In the genomic region with DNA sequence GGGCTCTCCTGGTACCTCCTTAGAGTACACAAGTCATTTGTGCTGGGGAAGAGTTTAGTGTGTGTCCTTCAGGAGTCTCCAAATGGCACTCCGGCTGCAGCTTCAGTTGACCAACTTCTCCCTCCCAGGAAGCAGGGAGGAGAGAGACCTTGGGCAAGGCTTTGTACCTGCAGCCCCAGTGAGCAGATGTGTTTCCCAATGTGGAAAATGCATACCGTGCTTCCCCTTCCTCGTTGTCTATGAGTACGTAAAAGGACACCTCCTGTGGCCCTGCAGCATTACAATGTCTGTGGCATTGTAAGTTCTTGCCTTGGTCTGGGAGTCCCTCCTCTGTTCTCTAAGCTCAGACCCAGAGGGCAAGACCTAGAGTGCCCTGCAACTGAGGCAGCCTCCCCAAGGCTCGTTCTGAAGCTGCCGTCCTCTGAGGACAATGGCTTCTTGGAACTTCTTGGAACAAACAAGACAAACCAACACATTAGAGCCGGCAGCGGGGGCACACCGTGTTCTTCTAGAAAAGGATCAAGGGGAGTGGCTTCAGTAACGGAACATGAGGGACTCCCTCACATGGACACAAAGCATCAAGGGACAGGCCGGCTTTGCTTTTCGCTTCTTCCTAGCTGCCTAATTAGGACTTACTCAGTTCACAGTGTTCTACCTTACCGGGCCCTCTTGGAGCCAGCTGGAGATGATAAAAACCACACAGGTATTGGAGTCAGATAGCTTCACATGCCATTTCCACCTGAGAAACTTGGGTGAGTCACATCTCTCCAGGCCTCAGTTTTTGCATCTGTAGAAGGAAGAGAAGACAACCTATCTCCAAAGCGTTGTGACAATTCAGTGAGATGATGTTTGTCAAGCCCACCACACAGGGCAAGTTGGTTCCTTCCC, we compare ENCODE assay signal across 12 cellular contexts. TPM values are rescaled to one million over a fixed set of nuclear protein-coding genes. Genes with fewer than 3 reads are reported as not detected.
"Had no signal": no experiment of that assay in that cellular context is flagged by ENCODE, and none has a peak within 500 bp of the region (broad histone marks: within the 10 kb centered on the region; RNA-seq: fewer than 3 reads in every experiment).

No MANE protein-coding gene starts in this region.

- H3K36me3 Mint-ChIP-seq: naive thymus-derived CD4-positive, alpha-beta T cell had no signal

- H3K4me3 Mint-ChIP-seq: activated CD8-positive, alpha-beta memory T cell treated with anti-CD3 and anti-CD28 coated beads, Interleukin-2, amount 10 ng/mL, durations not matched to agents 7 days and 5 days; activated naive CD8-positive, alpha-beta T cell treated with anti-CD3 and anti-CD28 coated beads, Interleukin-2, amount 50 U/mL, for 24 hours; endodermal cell had no signal

- DNase-seq: activated CD4-positive, alpha-beta T cell treated with anti-CD3 and anti-CD28 coated beads, Interleukin-2, amount 50 U/mL, for 4 hours; activated CD8-positive, alpha-beta memory T cell treated with anti-CD3 and anti-CD28 coated beads, Interleukin-2, amount 10 ng/mL, durations not matched to agents 7 days and 5 days; activated naive CD8-positive, alpha-beta T cell treated with anti-CD3 and anti-CD28 coated beads, Interleukin-2, amount 50 U/mL, for 24 hours; activated T-cell treated with anti-CD3 and anti-CD28 coated beads, Interleukin-2, amount 50 U/mL, for 4 hours; endodermal cell; left cardiac atrium; naive thymus-derived CD4-positive, alpha-beta T cell; psoas muscle; sigmoid colon had no signal

- H3K4me1 Mint-ChIP-seq: endodermal cell had no signal

- H3K4me3 ChIP-seq: cardiac muscle cell, lung, sigmoid colon had no signal

- H3K27me3 ChIP-seq: cardiac muscle cell had no signal

- H3K27ac ChIP-seq: cardiac muscle cell, psoas muscle, sigmoid colon had no signal

- H3K27ac Mint-ChIP-seq: activated CD8-positive, alpha-beta memory T cell treated with anti-CD3 and anti-CD28 coated beads, Interleukin-2, amount 10 ng/mL, durations not matched to agents 7 days and 5 days; activated naive CD8-positive, alpha-beta T cell treated with anti-CD3 and anti-CD28 coated beads, Interleukin-2, amount 50 U/mL, for 24 hours; dendritic cell treated with granulocyte-macrophage colony-stimulating factor and Interleukin-4, amounts not matched to agents 40 ng/mL and 50 ng/mL, for 4 days; endodermal cell; naive thymus-derived CD4-positive, alpha-beta T cell had no signal

- H3K4me1 ChIP-seq: psoas muscle had no signal

- H3K36me3 ChIP-seq: cardiac muscle cell, sigmoid colon had no signal

- H3K9me3 ChIP-seq: psoas muscle, sigmoid colon had no signal

- H3K9me3 Mint-ChIP-seq: activated naive CD8-positive, alpha-beta T cell treated with anti-CD3 and anti-CD28 coated beads, Interleukin-2, amount 50 U/mL, for 24 hours; activated T-cell treated with anti-CD3 and anti-CD28 coated beads, Interleukin-2, amount 50 U/mL, for 4 hours; dendritic cell treated with granulocyte-macrophage colony-stimulating factor and Interleukin-4, amounts not matched to agents 40 ng/mL and 50 ng/mL, for 4 days; endodermal cell had no signal

RNA-seq across cellular contexts. Expression of gene NPFFR1, which starts 29.7 kb away (rescaled TPM):
- total RNA-seq: activated CD8-positive, alpha-beta memory T cell treated with anti-CD3 and anti-CD28 coated beads, Interleukin-2, amount 10 ng/mL, durations not matched to agents 7 days and 5 days; activated T-cell treated with anti-CD3 and anti-CD28 coated beads, Interleukin-2, amount 50 U/mL, for 4 hours; cardiac muscle cell; psoas muscle had no signal
- polyA plus RNA-seq: cardiac muscle cell; naive thymus-derived CD4-positive, alpha-beta T cell had no signal
